ENCODE assay signal across 30 cellular contexts in the genomic region with DNA sequence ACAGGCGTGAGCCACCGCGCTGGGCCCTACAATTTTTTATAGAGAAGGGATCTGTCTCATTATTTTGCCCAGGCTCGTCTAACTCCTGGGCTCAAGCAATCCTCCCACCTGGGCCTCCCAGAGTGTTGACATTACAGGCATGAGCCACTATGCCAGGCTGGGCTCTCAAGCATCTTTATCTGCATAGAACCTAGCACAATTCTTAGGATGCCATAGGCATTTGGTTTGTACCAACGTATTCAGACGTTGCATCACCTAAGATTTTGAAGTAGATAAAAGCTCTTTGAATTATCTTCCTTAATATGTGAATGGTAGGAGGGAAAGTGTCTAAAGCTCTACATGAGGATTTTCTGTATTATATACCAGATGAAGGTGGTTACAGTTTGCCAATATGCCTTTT.
"Had no signal": no experiment of that assay in that cellular context is flagged by ENCODE, and none has a peak within 500 bp of the region (broad histone marks: within the 10 kb centered on the region; RNA-seq: fewer than 3 reads in every experiment).

No MANE protein-coding gene starts in this region.

- H3K4me2 ChIP-seq: KMS-11, SK-N-SH had no signal

- FAIRE-seq: bronchial epithelial cell, TTC549 had no signal

- H3K36me3 ChIP-seq: adrenal gland, Peyer's patch had no signal

- H3K9me2 ChIP-seq: SK-N-SH had no signal

- H3K27ac ChIP-seq: adrenal gland, KMS-11, Peyer's patch, SJSA1 had no signal

- H3K4me3 ChIP-seq: adrenal gland, Peyer's patch, SJSA1 had no signal

- H3K27me3 ChIP-seq: adrenal gland, Peyer's patch, SJSA1 had no signal

- H3K9me3 ChIP-seq: adrenal gland, Peyer's patch, SJSA1, SK-N-SH had no signal

- DNase-seq: activated CD4-positive, alpha-beta T cell treated with anti-CD3 and anti-CD28 coated beads for 36 hours; activated CD4-positive, alpha-beta T cell treated with anti-CD3 and anti-CD28 coated beads, Interleukin-2, amount 10 ng/mL, durations not matched to agents 7 days and 5 days; activated CD4-positive, alpha-beta T cell treated with anti-CD3 and anti-CD28 coated beads, Interleukin-2, amount 50 U/mL, for 48 hours; activated CD8-positive, alpha-beta T cell treated with anti-CD3 and anti-CD28 coated beads, Interleukin-2, amount 10 ng/mL, durations not matched to agents 7 days and 5 days; activated gamma-delta T cell treated with Interleukin-2 at 50 U/mL for 16 hours; activated naive CD4-positive, alpha-beta T cell treated with anti-CD3 and anti-CD28 coated beads for 36 hours; activated T-cell treated with anti-CD3 and anti-CD28 coated beads, Interleukin-2, amount 50 U/mL, for 24 hours; anterior cingulate cortex; caudate nucleus; NCI-H1092 treated with DMSO at 0.1 percent for 48 hours; NCI-H1417 treated with DMSO at 0.1 percent for 48 hours; NCI-H1694; NCI-H1930; NCI-H2081 treated with DMSO at 0.1 percent for 48 hours; NCI-H345; NCI-H526; NCI-H748 treated with DMSO at 0.1 percent for 48 hours; NK-92 treated with Interleukin-12 subunit alpha and Interleukin-12 subunit beta, amount 100 ng/mL, for 24 hours; PC-3; Peyer's patch; RPMI8226; SHP77 treated with DMSO at 0.1 percent for 48 hours; SK-N-SH had no signal

- ATAC-seq: activated CD4-positive, alpha-beta T cell treated with anti-CD3 and anti-CD28 coated beads for 36 hours; activated CD4-positive, CD25-positive, alpha-beta regulatory T cell treated with anti-CD3 and anti-CD28 coated beads, Interleukin-2, amount 50 U/mL, for 24 hours; activated CD8-positive, alpha-beta T cell treated with anti-CD3 and anti-CD28 coated beads, Interleukin-2, amount 10 ng/mL, durations not matched to agents 7 days and 5 days; activated naive CD4-positive, alpha-beta T cell treated with anti-CD3 and anti-CD28 coated beads, Interleukin-2, amount 50 U/mL, for 72 hours; PC-3 had no signal

- H3K9ac ChIP-seq: KMS-11, SK-N-SH had no signal
